ENCODE assay signal across 15 cellular contexts in genomic region chr17:7750321-7750821, GRCh38. TPM values are rescaled to one million over a fixed set of nuclear protein-coding genes. Genes with fewer than 3 reads are reported as not detected.
DNase-seq lines count a peak whose midpoint lies in the region; ATAC-seq and TF ChIP-seq lines count a peak whose summit lies in the region.
"Had no signal": no experiment of that assay in that cellular context is flagged by ENCODE, and none has a peak within 500 bp of the region (broad histone marks: within the 10 kb centered on the region; RNA-seq: fewer than 3 reads in every experiment).

No MANE protein-coding gene starts in this region.

- H3K27me3 ChIP-seq in RWPE2 (ENCODE audit: insufficient read depth, poor library complexity, severe bottlenecking) (no peaks in the 10 kb centered on the region), skeletal muscle satellite cell (ENCODE audit: control insufficient read depth, insufficient read depth, low read length) (no peaks in the 10 kb centered on the region), adrenal gland (no peaks in the 10 kb centered on the region)
- H3K27me3 ChIP-seq: esophagus squamous epithelium, thyroid gland had no signal

- TF ChIP-seq CTCF in RWPE2 (IDR thresholded peaks at IDR 0.05; ENCODE audit: poor library complexity, severe bottlenecking) (no peak), adrenal gland (IDR thresholded peaks at IDR 0.05) (no peak)

- peak overlapping the region; percentile 65 for H3K4me2 ChIP-seq in skeletal muscle satellite cell (ENCODE audit: low read length)

- no peaks in the 10 kb centered on the region for H3K36me3 ChIP-seq in RWPE2 (ENCODE audit: low read depth)
- H3K36me3 ChIP-seq in skeletal muscle satellite cell (ENCODE audit: insufficient read depth, low read length) = no peaks in the 10 kb centered on the region
- no peaks in the 10 kb centered on the region for H3K36me3 ChIP-seq in adrenal gland (replicated peaks in 1 of 2)
- H3K36me3 ChIP-seq: esophagus squamous epithelium, thyroid gland had no signal

- intact Hi-C loops in adrenal gland (cut with DNase I) = no loop called here

- ATAC-seq in RWPE2 (ENCODE audit: low read depth) (peak; percentile 61), GM19395 (IDR thresholded peaks at IDR 0.05; ENCODE audit: unreplicated experiment) (no peak)
- ATAC-seq: left ventricle myocardium superior, psoas muscle, T-helper 17 cell had no signal

- no peak for TF ChIP-seq POLR2A in adrenal gland (IDR thresholded peaks at IDR 0.05)

- 42 to 56% (median 47%) methylated on average over 4 of the region's 4 CpGs for WGBS in adrenal gland, 4 donors

- DNase-seq in HCEC 1CT = peak; percentile 89
- no peak for DNase-seq in RWPE2 (ENCODE audit: low spot score)
- peak; percentile 93 for DNase-seq in fibroblast of peridontal ligament (ENCODE audit: extremely low read depth)
- DNase-seq in NCI-H1930 (lab: John Stamatoyannopoulos, UW) = no peak
- no peak for DNase-seq in DMS 273 (lab: John Stamatoyannopoulos, UW; ENCODE audit: unreplicated experiment)
- no peak for DNase-seq in adrenal gland
- DNase-seq: activated CD8-positive, alpha-beta memory T cell treated with anti-CD3 and anti-CD28 coated beads for 24 hours; esophagus squamous epithelium; left ventricle myocardium superior; NCI-H82; psoas muscle; T-helper 17 cell; thyroid gland had no signal

- peak overlapping the region; percentile 26 for H3K9ac ChIP-seq in skeletal muscle satellite cell (ENCODE audit: low read depth, low read length)

- H3K27ac ChIP-seq in RWPE2 (ENCODE audit: poor library complexity, severe bottlenecking) = peak overlapping the region; percentile 72
- peak overlapping the region in 2 of 5 donors; percentile 25 to 32 for H3K27ac ChIP-seq in adrenal gland
- H3K27ac ChIP-seq: esophagus squamous epithelium, psoas muscle, thyroid gland had no signal

- H3K9me3 ChIP-seq in RWPE2 (ENCODE audit: severe bottlenecking) (peaks cover 9% of the 10 kb centered on the region), skeletal muscle satellite cell (replicated peaks; ENCODE audit: low read length) (no peaks in the 10 kb centered on the region), adrenal gland (replicated peaks in 1 of 3) (no peaks in the 10 kb centered on the region)
- H3K9me3 ChIP-seq: esophagus squamous epithelium, psoas muscle, thyroid gland had no signal

- H3K4me3 ChIP-seq in RWPE2 (ENCODE audit: severe bottlenecking) (no peak overlapping the region), skeletal muscle satellite cell (ENCODE audit: low read length) (no peak overlapping the region), adrenal gland (no peak overlapping the region)
- H3K4me3 ChIP-seq: esophagus squamous epithelium, psoas muscle, thyroid gland had no signal

- H3K4me1 ChIP-seq in RWPE2 (ENCODE audit: insufficient read depth, poor library complexity, severe bottlenecking) (peaks cover 33% of the 10 kb centered on the region), skeletal muscle satellite cell (ENCODE audit: control insufficient read depth, insufficient read depth, low read length) (peaks cover 37% of the 10 kb centered on the region), adrenal gland (replicated peaks in 1 of 2) (peaks cover 0 to 4% of the 10 kb centered on the region in 2 donors)
- H3K4me1 ChIP-seq: psoas muscle, thyroid gland had no signal

RNA-seq across cellular contexts. Expression of gene DNAH2, which starts 32.8 kb away (rescaled TPM):
- total RNA-seq in skeletal muscle satellite cell (2012; rRNA removed) = under 0.01 TPM in 2 replicates
- under 1 TPM; 0.04 to 0.26 (median 0.12) TPM for total RNA-seq in adrenal gland
- polyA plus RNA-seq in adrenal gland = under 1 TPM; 0.02 to 0.08 (median 0.07) TPM

RNA-seq across cellular contexts. Expression of gene EFNB3, which starts 45.4 kb away (rescaled TPM):
- 0.44 and 0.76 TPM in 2 replicates for total RNA-seq in skeletal muscle satellite cell (2012; rRNA removed)
- total RNA-seq in adrenal gland = 1 to 10 TPM in 4 of 8 donors, under 1 TPM in 3, not detected in 1; 0.26 to 1.5 (median 1.1) TPM
- 1 to 10 TPM in 2 of 3 donors, under 1 TPM in 1; 0.61 to 4.3 (median 1.2) TPM for polyA plus RNA-seq in adrenal gland
- total RNA-seq: T-helper 17 cell had no signal

Comparison
In these comparisons a context has a peak if more than half of its experiments do, and no peak if none do; other contexts are left out.
1. DNase-seq: peak in HCEC 1CT (single experiment) and fibroblast of peridontal ligament (single experiment); none in RWPE2 (single experiment), NCI-H1930 (0 of 2), DMS 273 (single experiment) and adrenal gland (0 of 7).